Comparison of ENCODE assay signal across 25 cellular contexts in the genomic region with DNA sequence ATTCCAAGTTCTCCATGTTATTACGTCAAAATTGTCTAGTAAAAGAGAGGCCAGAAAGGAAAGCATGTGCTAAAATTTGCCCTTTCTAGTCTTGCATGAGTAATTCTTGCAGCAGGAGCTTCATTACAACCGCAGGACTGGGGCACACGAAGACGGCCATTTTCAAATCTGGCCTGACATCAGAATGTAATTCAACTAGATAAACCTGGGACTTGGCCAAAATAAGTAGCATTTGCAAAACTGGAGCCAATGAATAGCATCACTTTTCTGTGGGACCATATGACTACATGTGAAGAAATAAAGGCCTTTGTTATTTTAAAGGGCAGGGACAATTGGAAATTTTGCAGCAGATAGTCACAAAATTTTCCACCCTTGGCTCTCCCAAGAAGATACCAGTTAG. TPM values are rescaled to one million over a fixed set of nuclear protein-coding genes. Genes with fewer than 3 reads are reported as not detected.
DNase-seq lines count a peak whose midpoint lies in the region; FAIRE-seq and TF ChIP-seq lines count a peak whose summit lies in the region.
"Had no signal": no experiment of that assay in that cellular context is flagged by ENCODE, and none has a peak within 500 bp of the region (broad histone marks: within the 10 kb centered on the region; RNA-seq: fewer than 3 reads in every experiment).

No MANE protein-coding gene starts in this region.

- intact Hi-C loops in breast epithelium (cut with DNase I; ENCODE audit: low total_unique reads) (no loop called here), MCF 10A (cut with micrococcal nuclease) (loop anchor here (10.0 kb wide), 1 partner anchor 104 kb away; no protein-coding TSS in a partner anchor)

- POLR2A ChIA-PET in MCF 10A (lab: Yijun Ruan, JAX) = interaction anchor here (0.6 kb wide), 1 partner anchor 148 kb away, joined by 3 read pairs; no protein-coding TSS in a partner anchor

- H3K4me3 ChIP-seq in breast epithelium (no peak overlapping the region), fibroblast of the aortic adventitia (ENCODE audit: low read depth, low read length) (no peak overlapping the region), suprapubic skin (no peak overlapping the region)
- H3K4me3 ChIP-seq: SJCRH30, vagina had no signal

- DNase-seq in breast epithelium (ENCODE audit: low spot score in 2 of 2) = no peak
- DNase-seq in MCF 10A (ENCODE audit: unreplicated experiment) = no peak
- peak; percentile 36 for DNase-seq in amniotic stem cell (lab: John Stamatoyannopoulos, UW)
- peak; percentile 88 for DNase-seq in fibroblast of the aortic adventitia (ENCODE audit: low read depth)
- no peak for DNase-seq in suprapubic skin (ENCODE audit: low spot score in 2 of 2)
- DNase-seq in HTR-8/SVneo (ENCODE audit: insufficient read length, low spot score) = no peak
- DNase-seq in hypothalamus (lab: John Stamatoyannopoulos, UW) = no peak
- DNase-seq in NCI-H1417 treated with DMSO at 0.1 percent for 48 hours (lab: John Stamatoyannopoulos, UW) = no peak
- DNase-seq: 8988T; activated B cell treated with CpG ODN at 0.5 μM for 24 hours; activated CD8-positive, alpha-beta T cell treated with anti-CD3 and anti-CD28 coated beads, Interleukin-2, amount 10 ng/mL, durations not matched to agents 7 days and 5 days; activated naive CD4-positive, alpha-beta T cell treated with anti-CD3 and anti-CD28 coated beads, Interleukin-2, amount 50 U/mL, for 16 hours; activated T-cell treated with anti-CD3 and anti-CD28 coated beads, Interleukin-2, amount 50 U/mL, for 4 hours; GDM1; left cardiac atrium; naive thymus-derived CD8-positive, alpha-beta T cell; NCI-H2029; posterior cingulate gyrus; SJCRH30 had no signal

- no peak for TF ChIP-seq POLR2A in breast epithelium (IDR thresholded peaks at IDR 0.05)
- TF ChIP-seq POLR2A in suprapubic skin (IDR thresholded peaks at IDR 0.05) = no peak

- H3K4me3 Mint-ChIP-seq in MCF 10A (ENCODE audit: unreplicated experiment) = no peak overlapping the region
- H3K4me3 Mint-ChIP-seq: activated B cell treated with CpG ODN at 0.5 μM for 24 hours; activated T-cell treated with anti-CD3 and anti-CD28 coated beads, Interleukin-2, amount 50 U/mL, for 4 hours had no signal

- no peak for TF ChIP-seq CTCF in breast epithelium (IDR thresholded peaks at IDR 0.05)
- no peak for TF ChIP-seq CTCF in MCF 10A (IDR thresholded peaks at IDR 0.05; ENCODE audit: unreplicated experiment)
- no peak for TF ChIP-seq CTCF in fibroblast of the aortic adventitia (IDR thresholded peaks at IDR 0.05; ENCODE audit: insufficient read depth, low read length)
- TF ChIP-seq CTCF in suprapubic skin (IDR thresholded peaks at IDR 0.05) = no peak

- no peaks in the 10 kb centered on the region for H3K27me3 ChIP-seq in breast epithelium
- H3K27me3 ChIP-seq in suprapubic skin = peaks cover 4% of the 10 kb centered on the region
- H3K27me3 ChIP-seq: SJCRH30, vagina had no signal

- H3K4me1 ChIP-seq in breast epithelium (no peaks in the 10 kb centered on the region), suprapubic skin (peaks cover 36% of the 10 kb centered on the region)
- H3K4me1 ChIP-seq: SJCRH30 had no signal

- BruUV-seq in MCF 10A (replicated peaks; lab: Mats Ljungman, UMichigan) = no TSS peak

- H3K27me3 Mint-ChIP-seq in MCF 10A (ENCODE audit: insufficient read depth, unreplicated experiment) = peaks cover 15% of the 10 kb centered on the region

- peaks cover 7% of the 10 kb centered on the region for H3K4me1 Mint-ChIP-seq in MCF 10A (ENCODE audit: insufficient read depth, unreplicated experiment)

- no peaks in the 10 kb centered on the region for H3K9me3 ChIP-seq in breast epithelium
- H3K9me3 ChIP-seq in suprapubic skin = no peaks in the 10 kb centered on the region
- H3K9me3 ChIP-seq: SJCRH30, vagina had no signal

- H3K9me3 Mint-ChIP-seq in MCF 10A (ENCODE audit: unreplicated experiment) = no peaks in the 10 kb centered on the region
- H3K9me3 Mint-ChIP-seq: activated B cell treated with CpG ODN at 0.5 μM for 24 hours; activated T-cell treated with anti-CD3 and anti-CD28 coated beads, Interleukin-2, amount 50 U/mL, for 4 hours; naive thymus-derived CD8-positive, alpha-beta T cell had no signal

- H3K36me3 Mint-ChIP-seq in MCF 10A (ENCODE audit: insufficient read depth, unreplicated experiment) = no peaks in the 10 kb centered on the region
- H3K36me3 Mint-ChIP-seq: naive thymus-derived CD8-positive, alpha-beta T cell had no signal

- WGBS in suprapubic skin = 53% methylated on average over 4 of the region's 4 CpGs

- TF ChIP-seq EP300 in suprapubic skin (IDR thresholded peaks at IDR 0.05) = no peak

- H3K27ac ChIP-seq in breast epithelium (peak overlapping the region; percentile 34 to 99), suprapubic skin (peak overlapping the region; percentile 97)
- H3K27ac ChIP-seq: SJCRH30, vagina had no signal

- CTCF ChIA-PET in MCF 10A (lab: Yijun Ruan, JAX) = interaction anchor here (0.6 to 1.0 kb wide), 5 partner anchors 30 to 270 kb away, joined by 3 read pairs; no protein-coding TSS in a partner anchor

- H3K27ac Mint-ChIP-seq in MCF 10A (ENCODE audit: low read depth, unreplicated experiment) = no peak overlapping the region
- H3K27ac Mint-ChIP-seq: activated B cell treated with CpG ODN at 0.5 μM for 24 hours; activated CD8-positive, alpha-beta T cell treated with anti-CD3 and anti-CD28 coated beads, Interleukin-2, amount 10 ng/mL, durations not matched to agents 7 days and 5 days; CD14-positive monocyte; naive thymus-derived CD8-positive, alpha-beta T cell had no signal

- FAIRE-seq in HTR-8/SVneo (lab: Jason Lieb, UNC) = no peak
- FAIRE-seq: colon had no signal

- no peaks in the 10 kb centered on the region for H3K36me3 ChIP-seq in breast epithelium
- H3K36me3 ChIP-seq in suprapubic skin = no peaks in the 10 kb centered on the region
- H3K36me3 ChIP-seq: SJCRH30, vagina had no signal

RNA-seq across cellular contexts. Expression of a gene that starts 3.0 kb away (rescaled TPM):
- total RNA-seq in breast epithelium (10 to 100 TPM; 12.5 to 41.4 (median 26.5) TPM), MCF 10A (2022) (1.1 and 1.8 TPM in 2 replicates), fibroblast of the aortic adventitia (ENCODE audit: low replicate concordance) (35.8 and 40.4 TPM in 2 replicates), suprapubic skin (10 to 100 TPM; 13.5 to 31.3 (median 23.6) TPM)

RNA-seq across cellular contexts. Expression of a gene that starts 42.4 kb away (rescaled TPM):
- total RNA-seq in breast epithelium (not detected), MCF 10A (2022) (not detected in 2 replicates), fibroblast of the aortic adventitia (ENCODE audit: low replicate concordance) (not detected in 2 replicates), suprapubic skin (under 1 TPM in 1 of 4 donors, not detected in 3; 0.16 TPM)
- total RNA-seq: activated B cell treated with CpG ODN at 0.5 μM for 24 hours; activated CD8-positive, alpha-beta T cell treated with anti-CD3 and anti-CD28 coated beads, Interleukin-2, amount 10 ng/mL, durations not matched to agents 7 days and 5 days; activated T-cell treated with anti-CD3 and anti-CD28 coated beads, Interleukin-2, amount 50 U/mL, for 4 hours; H4; left cardiac atrium; naive thymus-derived CD8-positive, alpha-beta T cell; NCI-H460; T-helper 2 cell treated with Interferon-gamma antibody and Interleukin-4, amounts not matched to agents 100 ng/mL and 5 ng/mL, for 36 hours; vagina had no signal

Comparison
In these comparisons a context has a peak if more than half of its experiments do, and no peak if none do; other contexts are left out.
1. DNase-seq: peak in amniotic stem cell (single experiment) and fibroblast of the aortic adventitia (single experiment); none in breast epithelium (0 of 2), MCF 10A (single experiment), suprapubic skin (0 of 2), HTR-8/SVneo (single experiment), hypothalamus (0 of 51) and NCI-H1417 treated with DMSO at 0.1 percent for 48 hours (single experiment).